Comparison of ENCODE assay signal across 9 cellular contexts in genomic region chr11:6482431-6482830, GRCh38.
DNase-seq lines count a peak whose midpoint lies in the region; ATAC-seq and TF ChIP-seq lines count a peak whose summit lies in the region.
"Had no signal": no experiment of that assay in that cellular context is flagged by ENCODE, and none has a peak within 500 bp of the region (broad histone marks: within the 10 kb centered on the region; RNA-seq: fewer than 3 reads in every experiment).

No MANE protein-coding gene starts in this region.

- no peaks in the 10 kb centered on the region for H3K9me3 ChIP-seq in muscle layer of colon (ENCODE audit: low read length)

- TF ChIP-seq CTCF in AG09309 (IDR thresholded peaks at IDR 0.05; ENCODE audit: control insufficient read depth, insufficient read depth, low read depth, low read length, missing control alignments) (no peak), KMS-11 (conservative IDR thresholded peaks at IDR 0.05; ENCODE audit: low read depth, low read length) (no peak), cardiac fibroblast (IDR thresholded peaks at IDR 0.05; ENCODE audit: low read depth, low read length) (no peak)

- H3K27ac ChIP-seq in KMS-11: no peak overlapping the region
- H3K27ac ChIP-seq in muscle layer of colon (ENCODE audit: low read depth, low read length): peak overlapping the region; percentile 92

- peaks cover 20% of the 10 kb centered on the region for H3K4me1 ChIP-seq in KMS-11 (ENCODE audit: low read depth, poor library complexity, severe bottlenecking)
- H3K4me1 ChIP-seq in muscle layer of colon (ENCODE audit: insufficient read depth, low read length): peaks cover 25% of the 10 kb centered on the region

- H3K27me3 ChIP-seq in KMS-11 (ENCODE audit: insufficient read depth, low read depth): no peaks in the 10 kb centered on the region
- H3K27me3 ChIP-seq in muscle layer of colon (ENCODE audit: control insufficient read depth in 1 of 2, insufficient read depth in 2 of 2, low read length in 2 of 2): no peaks in the 10 kb centered on the region

- H3K4me2 ChIP-seq in KMS-11: peak overlapping the region; percentile 95

- H3K36me3 ChIP-seq in KMS-11 (ENCODE audit: insufficient read depth) (0 out of 2 replicates have a peak, but pooled peaks cover 5% of the 10 kb centered on the region), muscle layer of colon (ENCODE audit: insufficient read depth, low read length) (peaks cover 66% of the 10 kb centered on the region)

- no peaks in the 10 kb centered on the region; the same call in 1 of the 2 replicates for H4K20me1 ChIP-seq in KMS-11 (ENCODE audit: insufficient read depth)

- ATAC-seq in GM19397 (IDR thresholded peaks at IDR 0.05; ENCODE audit: unreplicated experiment): no peak

- H3K4me3 ChIP-seq in AG09309 (ENCODE audit: control insufficient read depth, low read depth, low read length) (peak overlapping the region; percentile 71), KMS-11 (IDR thresholded peaks at IDR 0.05; ENCODE audit: insufficient read depth, low read depth, low read length) (peak overlapping the region; percentile 40), cardiac fibroblast (replicated peaks in 1 of 2; ENCODE audit: low read depth in 2 of 2, low read length in 2 of 2) (peak overlapping the region; percentile 69 to 88), muscle layer of colon (ENCODE audit: low read depth in 1 of 2, low read length in 2 of 2) (peak overlapping the region; percentile 92 to 95)

- peaks cover 33% of the 10 kb centered on the region for H3K79me2 ChIP-seq in KMS-11 (ENCODE audit: insufficient read depth, low read depth)

- H2AFZ ChIP-seq in KMS-11 (ENCODE audit: low read depth): no peak overlapping the region

- DNase-seq in AG09309 (ENCODE audit: low read depth) (no peak), cardiac fibroblast (ENCODE audit: low read depth in 2 of 2) (no peak), KG1 (lab: John Stamatoyannopoulos, UW) (no peak), NCI-H1694 treated with DMSO at 0.1 percent for 48 hours (lab: John Stamatoyannopoulos, UW) (no peak)
- no peak for DNase-seq in central memory CD4-positive, alpha-beta T cell
- DNase-seq: anterior cingulate cortex had no signal

- H3K9ac ChIP-seq in KMS-11 (peak overlapping the region; percentile 87; the same call in 1 of the 2 replicates), muscle layer of colon (ENCODE audit: low read length) (peak overlapping the region; percentile 95)

Comparison
In these comparisons a context has a peak if more than half of its experiments do, and no peak if none do; other contexts are left out.
1. H3K4me3 ChIP-seq: peak in every context shown above with its lines; median percentile 94 in muscle layer of colon; 78 in cardiac fibroblast; 71 in AG09309; 40 in KMS-11.